In genomic region chr12:108392284-108392683, GRCh38 we compare ENCODE assay signal across 23 cellular contexts. TPM values are rescaled to one million over a fixed set of nuclear protein-coding genes. Genes with fewer than 3 reads are reported as not detected.
DNase-seq lines count a peak whose midpoint lies in the region; ATAC-seq, FAIRE-seq and TF ChIP-seq lines count a peak whose summit lies in the region.
"Had no signal": no experiment of that assay in that cellular context is flagged by ENCODE, and none has a peak within 500 bp of the region (broad histone marks: within the 10 kb centered on the region; RNA-seq: fewer than 3 reads in every experiment).

No MANE protein-coding gene starts in this region.

- peaks cover 2% of the 10 kb centered on the region for H3K27me3 Mint-ChIP-seq in glutamatergic neuron (ENCODE audit: unreplicated experiment)
- peaks cover 8% of the 10 kb centered on the region for H3K27me3 Mint-ChIP-seq in neural progenitor cell (ENCODE audit: insufficient read depth, low read depth)
- peaks cover 11% of the 10 kb centered on the region for H3K27me3 Mint-ChIP-seq in stimulated activated memory B cell treated with anti-CD40 and anti-IgM and Interleukin-4, amounts not matched to agents 10 μg/mL and 1 μg/mL and 100 μg/mL, for 72 hours

- H3K79me2 ChIP-seq in neural progenitor cell (ENCODE audit: low read depth) = no peaks in the 10 kb centered on the region

- H3K27ac ChIP-seq in neural progenitor cell = no peak overlapping the region
- H3K27ac ChIP-seq: A549, GM23248 had no signal

- peaks cover 12% of the 10 kb centered on the region for H3K4me1 ChIP-seq in neural progenitor cell
- H3K4me1 ChIP-seq: A549 had no signal

- H4K20me1 ChIP-seq in neural progenitor cell (ENCODE audit: low read depth) = no peaks in the 10 kb centered on the region

- H3K36me3 Mint-ChIP-seq in glutamatergic neuron (ENCODE audit: unreplicated experiment) = no peaks in the 10 kb centered on the region
- H3K36me3 Mint-ChIP-seq in neural progenitor cell = no peaks in the 10 kb centered on the region
- H3K36me3 Mint-ChIP-seq in stimulated activated memory B cell treated with anti-CD40 and anti-IgM and Interleukin-4, amounts not matched to agents 10 μg/mL and 1 μg/mL and 100 μg/mL, for 72 hours = no peaks in the 10 kb centered on the region
- H3K36me3 Mint-ChIP-seq: CD4-positive, alpha-beta memory T cell had no signal

- DNase-seq in RPMI7951 (ENCODE audit: low read depth) = peak; percentile 37
- no peak for DNase-seq in bronchial epithelial cell (ENCODE audit: low read depth)
- DNase-seq in glutamatergic neuron = no peak
- no peak for DNase-seq in neural progenitor cell (ENCODE audit: low spot score)
- DNase-seq: 8988T; ACHN; AML-193; C1 segment of cervical spinal cord; Calu3; CD4-positive, alpha-beta memory T cell; COR-L47; DMS53; DMS79 treated with DMSO at 0.1 percent for 48 hours; GF-D8; GM23248; H9 had no signal

- peaks cover 8% of the 10 kb centered on the region for H3K9me3 Mint-ChIP-seq in glutamatergic neuron (ENCODE audit: unreplicated experiment)
- no peaks in the 10 kb centered on the region for H3K9me3 Mint-ChIP-seq in neural progenitor cell
- H3K9me3 Mint-ChIP-seq in stimulated activated memory B cell treated with anti-CD40 and anti-IgM and Interleukin-4, amounts not matched to agents 10 μg/mL and 1 μg/mL and 100 μg/mL, for 72 hours = peaks cover 9% of the 10 kb centered on the region

- H3K4me3 ChIP-seq in bronchial epithelial cell (ENCODE audit: low read depth, low read length) (no peak overlapping the region), neural progenitor cell (no peak overlapping the region)
- H3K4me3 ChIP-seq: A549, GM23248 had no signal

- no peaks in the 10 kb centered on the region for H3K36me3 ChIP-seq in bronchial epithelial cell (ENCODE audit: control insufficient read depth, insufficient read depth, low read length)
- H3K36me3 ChIP-seq in neural progenitor cell = no peaks in the 10 kb centered on the region

- H3K27me3 ChIP-seq in bronchial epithelial cell (ENCODE audit: control insufficient read depth, insufficient read depth, low read length) (no peaks in the 10 kb centered on the region), neural progenitor cell (no peaks in the 10 kb centered on the region)

- peaks cover 17% of the 10 kb centered on the region for H3F3A ChIP-seq in neural progenitor cell (ENCODE audit: low read depth)

- no peak overlapping the region for H3K9ac ChIP-seq in neural progenitor cell
- H3K9ac ChIP-seq: GM23248 had no signal

- H3K4me1 Mint-ChIP-seq in glutamatergic neuron (ENCODE audit: low read depth, unreplicated experiment) (peaks cover 19% of the 10 kb centered on the region), neural progenitor cell (peaks cover 2% of the 10 kb centered on the region)
- H3K4me1 Mint-ChIP-seq in stimulated activated memory B cell treated with anti-CD40 and anti-IgM and Interleukin-4, amounts not matched to agents 10 μg/mL and 1 μg/mL and 100 μg/mL, for 72 hours = no peaks in the 10 kb centered on the region
- H3K4me1 Mint-ChIP-seq: CD4-positive, alpha-beta memory T cell had no signal

- H3K27ac Mint-ChIP-seq in glutamatergic neuron (ENCODE audit: unreplicated experiment) (peak overlapping the region; percentile 31), neural progenitor cell (no peak overlapping the region)
- no peak overlapping the region for H3K27ac Mint-ChIP-seq in stimulated activated memory B cell treated with anti-CD40 and anti-IgM and Interleukin-4, amounts not matched to agents 10 μg/mL and 1 μg/mL and 100 μg/mL, for 72 hours
- H3K27ac Mint-ChIP-seq: CD4-positive, alpha-beta memory T cell had no signal

- H2AFZ ChIP-seq in neural progenitor cell (replicated peaks) = no peak overlapping the region
- H2AFZ ChIP-seq: GM23248 had no signal

- no peak for ATAC-seq in GM21737 (IDR thresholded peaks at IDR 0.05; ENCODE audit: unreplicated experiment)
- no peak for ATAC-seq in stimulated activated memory B cell treated with anti-CD40 and anti-IgM and Interleukin-4, amounts not matched to agents 10 μg/mL and 1 μg/mL and 100 μg/mL, for 72 hours
- ATAC-seq: A549, HCT116 had no signal

- no peak overlapping the region for H3K4me2 ChIP-seq in neural progenitor cell
- H3K4me2 ChIP-seq: A549 had no signal

- FAIRE-seq in bronchial epithelial cell (lab: Jason Lieb, UNC) = peak; percentile 18
- FAIRE-seq: A549, GM12891, GM18507 had no signal

- TF ChIP-seq CTCF in bronchial epithelial cell (IDR thresholded peaks at IDR 0.05; ENCODE audit: insufficient read depth, low read length, severe bottlenecking) (no peak), glutamatergic neuron (IDR thresholded peaks at IDR 0.05; ENCODE audit: partially characterized antibody, unreplicated experiment) (no peak), neural progenitor cell (IDR thresholded peaks at IDR 0.05) (no peak)

- no peaks in the 10 kb centered on the region for H3K9me3 ChIP-seq in neural progenitor cell (ENCODE audit: low read depth)
- H3K9me3 ChIP-seq: A549 had no signal

- no peak overlapping the region for H3K4me3 Mint-ChIP-seq in glutamatergic neuron (ENCODE audit: unreplicated experiment)
- H3K4me3 Mint-ChIP-seq in neural progenitor cell = no peak overlapping the region
- H3K4me3 Mint-ChIP-seq in stimulated activated memory B cell treated with anti-CD40 and anti-IgM and Interleukin-4, amounts not matched to agents 10 μg/mL and 1 μg/mL and 100 μg/mL, for 72 hours = no peak overlapping the region
- H3K4me3 Mint-ChIP-seq: CD4-positive, alpha-beta memory T cell; H9 had no signal

RNA-seq across cellular contexts. Expression of gene CMKLR1, which starts 53.2 kb away (rescaled TPM):
- 34.5 and 43.6 TPM in 2 replicates for total RNA-seq in RPMI7951 (2014; rRNA removed; shearing (Covaris generic))
- total RNA-seq in bronchial epithelial cell (not detected in 2 replicates), glutamatergic neuron (ENCODE audit: unreplicated experiment) (not detected), neural progenitor cell (ENCODE audit: low replicate concordance) (0.09 TPM in 1 of 2 replicates, not detected in the other)
- total RNA-seq: Calu3, G401 had no signal

Comparison
In these comparisons a context has a peak if more than half of its experiments do, and no peak if none do; other contexts are left out.
1. RNA of gene CMKLR1, which starts 53.2 kb away (total RNA-seq): 34.5 to 43.6 TPM in RPMI7951; 0.09 TPM in neural progenitor cell, not detected in glutamatergic neuron (single experiment) and not detected in bronchial epithelial cell; every median in the first group is over 10 times any median in the second.